ENCODE assay signal across 1 cellular context in the genomic region with DNA sequence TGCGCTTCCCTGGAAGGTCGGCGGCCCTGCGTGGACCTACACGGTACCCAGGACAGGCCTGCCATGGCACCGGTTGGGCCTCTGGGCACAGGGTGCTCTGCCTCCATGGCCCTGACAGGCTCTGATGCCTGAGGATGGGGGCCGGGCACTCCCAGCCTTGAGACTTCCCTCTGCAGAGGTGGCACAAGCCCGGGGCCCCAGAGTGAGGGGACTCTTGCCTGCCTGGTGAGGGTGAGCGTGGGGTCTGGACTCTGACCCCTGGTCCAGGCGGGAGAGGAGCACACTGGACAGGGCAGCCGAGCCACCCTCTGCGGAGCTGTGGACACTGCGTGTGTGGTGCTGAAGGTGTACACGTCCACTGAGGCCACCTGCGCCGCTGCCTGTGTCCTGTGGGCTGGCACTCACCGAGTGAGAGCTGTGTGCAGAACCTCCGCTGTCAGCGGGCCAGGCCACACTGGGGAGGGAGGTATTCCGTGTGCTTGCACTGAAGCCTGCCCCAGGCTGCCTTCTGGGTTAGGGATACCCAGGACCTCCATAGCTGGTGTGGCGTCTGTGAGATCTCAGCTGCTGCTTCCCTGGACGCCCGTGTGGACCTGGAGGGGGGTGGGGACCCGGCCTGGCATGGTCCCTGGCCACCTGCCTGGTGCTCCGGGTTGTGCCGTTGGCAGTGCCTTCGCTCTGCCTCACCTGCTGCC.
TF ChIP-seq lines count a peak whose summit lies in the region.

No MANE protein-coding gene starts in this region.

TF ChIP-seq in HepG2, 621 proteins besides CTCF, POLR2A, EP300 and RAD21 (continued from another document):
- TF ChIP-seq, protein P1, sequence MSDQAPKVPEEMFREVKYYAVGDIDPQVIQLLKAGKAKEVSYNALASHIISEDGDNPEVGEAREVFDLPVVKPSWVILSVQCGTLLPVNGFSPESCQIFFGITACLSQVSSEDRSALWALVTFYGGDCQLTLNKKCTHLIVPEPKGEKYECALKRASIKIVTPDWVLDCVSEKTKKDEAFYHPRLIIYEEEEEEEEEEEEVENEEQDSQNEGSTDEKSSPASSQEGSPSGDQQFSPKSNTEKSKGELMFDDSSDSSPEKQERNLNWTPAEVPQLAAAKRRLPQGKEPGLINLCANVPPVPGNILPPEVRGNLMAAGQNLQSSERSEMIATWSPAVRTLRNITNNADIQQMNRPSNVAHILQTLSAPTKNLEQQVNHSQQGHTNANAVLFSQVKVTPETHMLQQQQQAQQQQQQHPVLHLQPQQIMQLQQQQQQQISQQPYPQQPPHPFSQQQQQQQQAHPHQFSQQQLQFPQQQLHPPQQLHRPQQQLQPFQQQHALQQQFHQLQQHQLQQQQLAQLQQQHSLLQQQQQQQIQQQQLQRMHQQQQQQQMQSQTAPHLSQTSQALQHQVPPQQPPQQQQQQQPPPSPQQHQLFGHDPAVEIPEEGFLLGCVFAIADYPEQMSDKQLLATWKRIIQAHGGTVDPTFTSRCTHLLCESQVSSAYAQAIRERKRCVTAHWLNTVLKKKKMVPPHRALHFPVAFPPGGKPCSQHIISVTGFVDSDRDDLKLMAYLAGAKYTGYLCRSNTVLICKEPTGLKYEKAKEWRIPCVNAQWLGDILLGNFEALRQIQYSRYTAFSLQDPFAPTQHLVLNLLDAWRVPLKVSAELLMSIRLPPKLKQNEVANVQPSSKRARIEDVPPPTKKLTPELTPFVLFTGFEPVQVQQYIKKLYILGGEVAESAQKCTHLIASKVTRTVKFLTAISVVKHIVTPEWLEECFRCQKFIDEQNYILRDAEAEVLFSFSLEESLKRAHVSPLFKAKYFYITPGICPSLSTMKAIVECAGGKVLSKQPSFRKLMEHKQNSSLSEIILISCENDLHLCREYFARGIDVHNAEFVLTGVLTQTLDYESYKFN (CRISPR knock-in tag; conservative IDR thresholded peaks at IDR 0.05) = peak; percentile 36; the same call in 1 of the 2 replicates
- TF ChIP-seq, protein P2, sequence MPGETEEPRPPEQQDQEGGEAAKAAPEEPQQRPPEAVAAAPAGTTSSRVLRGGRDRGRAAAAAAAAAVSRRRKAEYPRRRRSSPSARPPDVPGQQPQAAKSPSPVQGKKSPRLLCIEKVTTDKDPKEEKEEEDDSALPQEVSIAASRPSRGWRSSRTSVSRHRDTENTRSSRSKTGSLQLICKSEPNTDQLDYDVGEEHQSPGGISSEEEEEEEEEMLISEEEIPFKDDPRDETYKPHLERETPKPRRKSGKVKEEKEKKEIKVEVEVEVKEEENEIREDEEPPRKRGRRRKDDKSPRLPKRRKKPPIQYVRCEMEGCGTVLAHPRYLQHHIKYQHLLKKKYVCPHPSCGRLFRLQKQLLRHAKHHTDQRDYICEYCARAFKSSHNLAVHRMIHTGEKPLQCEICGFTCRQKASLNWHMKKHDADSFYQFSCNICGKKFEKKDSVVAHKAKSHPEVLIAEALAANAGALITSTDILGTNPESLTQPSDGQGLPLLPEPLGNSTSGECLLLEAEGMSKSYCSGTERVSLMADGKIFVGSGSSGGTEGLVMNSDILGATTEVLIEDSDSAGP (CRISPR knock-in tag; IDR thresholded peaks at IDR 0.05; ENCODE audit: borderline replicate concordance) = no peak
- TF ChIP-seq HNRNPLL (IDR thresholded peaks at IDR 0.05; ENCODE audit: low read depth, low read length, poor library complexity, severe bottlenecking) (peak; percentile 20), ZNF121 (CRISPR knock-in tag; IDR thresholded peaks at IDR 0.05) (peak; percentile 77), MTA1 (CRISPR knock-in tag; IDR thresholded peaks at IDR 0.05; ENCODE audit: borderline replicate concordance) (0 out of 2 replicates have a peak, but pooled peaks have one; percentile 70), ZNF891 (CRISPR knock-in tag; IDR thresholded peaks at IDR 0.05) (no peak), POGZ (CRISPR knock-in tag; IDR thresholded peaks at IDR 0.05) (0 out of 2 replicates have a peak, but pooled peaks have one; percentile 28), GATAD2A (CRISPR knock-in tag; IDR thresholded peaks at IDR 0.05) (peak; percentile 73), SMYD3 (CRISPR knock-in tag; IDR thresholded peaks at IDR 0.05) (0 out of 2 replicates have a peak, but pooled peaks have one; percentile 40), RXRB (CRISPR knock-in tag; IDR thresholded peaks at IDR 0.05; ENCODE audit: borderline replicate concordance) (0 out of 2 replicates have a peak, but pooled peaks have one; percentile 24), KDM5B (CRISPR knock-in tag; IDR thresholded peaks at IDR 0.05; ENCODE audit: borderline replicate concordance) (peak; percentile 47; the same call in 1 of the 2 replicates), HNRNPL (IDR thresholded peaks at IDR 0.05; ENCODE audit: low read depth, low read length) (peak; percentile 96), ZNF781 (CRISPR knock-in tag; IDR thresholded peaks at IDR 0.05; ENCODE audit: borderline replicate concordance, not compliant biosample characterization) (no peak), TGIF2 (CRISPR knock-in tag; IDR thresholded peaks at IDR 0.05) (no peak), ZBTB42 (CRISPR knock-in tag; IDR thresholded peaks at IDR 0.05) (no peak)
- TF ChIP-seq, protein P3, sequence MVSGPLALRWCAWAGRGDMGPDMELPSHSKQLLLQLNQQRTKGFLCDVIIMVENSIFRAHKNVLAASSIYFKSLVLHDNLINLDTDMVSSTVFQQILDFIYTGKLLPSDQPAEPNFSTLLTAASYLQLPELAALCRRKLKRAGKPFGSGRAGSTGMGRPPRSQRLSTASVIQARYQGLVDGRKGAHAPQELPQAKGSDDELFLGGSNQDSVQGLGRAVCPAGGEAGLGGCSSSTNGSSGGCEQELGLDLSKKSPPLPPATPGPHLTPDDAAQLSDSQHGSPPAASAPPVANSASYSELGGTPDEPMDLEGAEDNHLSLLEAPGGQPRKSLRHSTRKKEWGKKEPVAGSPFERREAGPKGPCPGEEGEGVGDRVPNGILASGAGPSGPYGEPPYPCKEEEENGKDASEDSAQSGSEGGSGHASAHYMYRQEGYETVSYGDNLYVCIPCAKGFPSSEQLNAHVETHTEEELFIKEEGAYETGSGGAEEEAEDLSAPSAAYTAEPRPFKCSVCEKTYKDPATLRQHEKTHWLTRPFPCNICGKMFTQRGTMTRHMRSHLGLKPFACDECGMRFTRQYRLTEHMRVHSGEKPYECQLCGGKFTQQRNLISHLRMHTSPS (CRISPR knock-in tag; IDR thresholded peaks at IDR 0.05; ENCODE audit: low read depth) = peak; percentile 85; the same call in 1 of the 2 replicates
